In the genomic region with DNA sequence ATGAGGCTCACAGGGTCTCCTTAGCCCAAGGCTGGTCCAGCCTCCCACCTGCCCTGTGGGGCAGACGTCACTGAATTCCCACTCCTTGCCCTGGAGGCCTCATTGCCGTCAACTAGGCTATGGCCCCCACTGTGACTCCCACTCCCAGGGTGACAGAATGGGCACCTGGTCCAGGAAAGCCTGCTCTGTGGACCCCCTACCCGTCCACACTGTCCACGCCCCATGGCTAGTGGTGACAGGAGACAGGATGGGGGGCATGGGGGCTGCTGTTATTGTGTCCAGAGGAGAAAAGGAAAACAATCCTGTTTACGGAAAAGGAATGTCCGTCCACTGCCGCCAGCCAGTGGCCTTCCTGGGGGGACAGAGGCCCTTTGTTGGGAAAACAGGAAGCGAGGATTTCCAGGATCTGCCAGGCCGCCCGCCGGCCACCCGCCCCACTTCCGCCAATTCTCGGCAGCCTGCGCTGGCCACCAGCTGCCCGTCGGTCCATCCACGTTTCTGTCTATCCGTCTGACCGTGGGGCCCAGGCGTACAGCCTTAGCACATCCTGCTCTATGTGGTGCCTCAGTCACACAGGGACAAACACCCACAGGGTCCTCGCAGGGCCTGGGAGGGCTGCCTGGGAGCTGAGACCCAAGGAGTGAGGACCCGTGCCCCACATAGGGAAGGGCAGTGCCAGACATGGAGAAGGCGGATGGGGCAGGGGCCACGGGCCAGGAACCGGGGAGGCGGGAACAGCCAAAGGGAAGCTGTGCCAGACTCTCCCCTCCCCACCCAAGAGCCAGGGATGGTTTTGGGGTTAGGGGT, we compare ENCODE assay signal across 8 cellular contexts. TPM values are rescaled to one million over a fixed set of nuclear protein-coding genes. Genes with fewer than 3 reads are reported as not detected.
DNase-seq lines count a peak whose midpoint lies in the region; ATAC-seq and TF ChIP-seq lines count a peak whose summit lies in the region.
"Had no signal": no experiment of that assay in that cellular context is flagged by ENCODE, and none has a peak within 500 bp of the region (broad histone marks: within the 10 kb centered on the region; RNA-seq: fewer than 3 reads in every experiment).

No MANE protein-coding gene starts in this region.

- intact Hi-C loops in tibial artery (cut with DNase I; ENCODE audit: low total_unique reads): no loop called here

- ATAC-seq in GM18498 (IDR thresholded peaks at IDR 0.05; ENCODE audit: unreplicated experiment) (no peak), GM21576 (IDR thresholded peaks at IDR 0.05; ENCODE audit: unreplicated experiment) (no peak)

- WGBS in esophagus, 2 donors: 80 to 83% methylated on average over 27 of the region's 27 CpGs
- 77 to 85% methylated on average over 23 to 24 of the region's 27 CpGs for whole genome bisulfite sequencing in mesodermal cell (ENCODE audit: insufficient coverage in 2 of 2), 2 experiments

- no peaks in the 10 kb centered on the region for H3K9me3 ChIP-seq in esophagus (ENCODE audit: control insufficient read depth in 2 of 2, insufficient read depth in 1 of 2, low read depth in 1 of 2, low read length in 1 of 2)
- no peaks in the 10 kb centered on the region for H3K9me3 ChIP-seq in mesodermal cell (ENCODE audit: control insufficient read depth, low read length)
- H3K9me3 ChIP-seq in tibial artery: no peaks in the 10 kb centered on the region

- no peaks in the 10 kb centered on the region for H3K36me3 ChIP-seq in esophagus (ENCODE audit: control insufficient read depth in 2 of 2, insufficient read depth in 2 of 2, low read length in 1 of 2)
- H3K36me3 ChIP-seq in mesodermal cell (ENCODE audit: control insufficient read depth, insufficient read depth, low read length): no peaks in the 10 kb centered on the region
- H3K36me3 ChIP-seq in tibial artery: no peaks in the 10 kb centered on the region

- DNase-seq in SW480 (ENCODE audit: low spot score) (peak; percentile 34), tibial artery (no peak), NCI-H2107 treated with DMSO at 0.1 percent for 48 hours (lab: John Stamatoyannopoulos, UW; ENCODE audit: unreplicated experiment) (no peak)
- DNase-seq: activated T-cell treated with anti-CD3 and anti-CD28 coated beads for 4 hours had no signal

- peak overlapping the region; percentile 54 to 83 for H3K27ac ChIP-seq in esophagus (ENCODE audit: low read depth in 2 of 2, low read length in 1 of 2)
- H3K27ac ChIP-seq in mesodermal cell (ENCODE audit: low read depth, low read length, severe bottlenecking): peak overlapping the region; percentile 73
- peak overlapping the region; percentile 83 to 90 for H3K27ac ChIP-seq in tibial artery

- TF ChIP-seq CTCF in tibial artery (IDR thresholded peaks at IDR 0.05): no peak

- H3K4me3 ChIP-seq in esophagus (ENCODE audit: low read depth in 1 of 2, low read length in 2 of 2): no peak overlapping the region
- no peak overlapping the region for H3K4me3 ChIP-seq in mesodermal cell (ENCODE audit: extremely low read depth, insufficient read depth, low read length, poor library complexity, severe bottlenecking)
- no peak overlapping the region for H3K4me3 ChIP-seq in tibial artery

- peaks cover 5 to 15% of the 10 kb centered on the region in 2 donors for H3K4me1 ChIP-seq in esophagus (ENCODE audit: control insufficient read depth in 2 of 2, insufficient read depth in 2 of 2, low read length in 1 of 2)
- H3K4me1 ChIP-seq in mesodermal cell (ENCODE audit: control insufficient read depth, insufficient read depth, low read length, poor library complexity, severe bottlenecking): peaks cover 31% of the 10 kb centered on the region
- H3K4me1 ChIP-seq in tibial artery: peaks cover 10 to 45% (median 42%) of the 10 kb centered on the region in 4 donors

- H3K27me3 ChIP-seq in esophagus (ENCODE audit: control insufficient read depth in 1 of 2, insufficient read depth in 2 of 2, low read length in 2 of 2): no peaks in the 10 kb centered on the region
- no peaks in the 10 kb centered on the region for H3K27me3 ChIP-seq in tibial artery

RNA-seq across cellular contexts. Expression of gene CRELD2, which starts 19.5 kb away (rescaled TPM):
- 10 to 100 TPM; 16.1 to 31.2 TPM for polyA plus RNA-seq in esophagus
- 36.2 TPM for polyA plus RNA-seq in mesodermal cell (2013, experiment 1 of 2)
- polyA plus RNA-seq in mesodermal cell (2013, experiment 2 of 2): 30.3 TPM

RNA-seq across cellular contexts. Expression of gene ALG12, which starts 19.7 kb away (rescaled TPM):
- 1 to 10 TPM; 8.6 TPM for polyA plus RNA-seq in esophagus
- polyA plus RNA-seq in mesodermal cell (2013, experiment 1 of 2): 16.7 TPM
- polyA plus RNA-seq in mesodermal cell (2013, experiment 2 of 2): 12.9 TPM

RNA-seq across cellular contexts. Expression of gene PIM3, which starts 22.6 kb away (rescaled TPM):
- polyA plus RNA-seq in esophagus: 10 to 100 TPM; 33.8 to 43.4 TPM
- 33.9 TPM for polyA plus RNA-seq in mesodermal cell (2013, experiment 1 of 2)
- polyA plus RNA-seq in mesodermal cell (2013, experiment 2 of 2): 25.2 TPM
